1 cellular context compared by ENCODE assay signal in the genomic region with DNA sequence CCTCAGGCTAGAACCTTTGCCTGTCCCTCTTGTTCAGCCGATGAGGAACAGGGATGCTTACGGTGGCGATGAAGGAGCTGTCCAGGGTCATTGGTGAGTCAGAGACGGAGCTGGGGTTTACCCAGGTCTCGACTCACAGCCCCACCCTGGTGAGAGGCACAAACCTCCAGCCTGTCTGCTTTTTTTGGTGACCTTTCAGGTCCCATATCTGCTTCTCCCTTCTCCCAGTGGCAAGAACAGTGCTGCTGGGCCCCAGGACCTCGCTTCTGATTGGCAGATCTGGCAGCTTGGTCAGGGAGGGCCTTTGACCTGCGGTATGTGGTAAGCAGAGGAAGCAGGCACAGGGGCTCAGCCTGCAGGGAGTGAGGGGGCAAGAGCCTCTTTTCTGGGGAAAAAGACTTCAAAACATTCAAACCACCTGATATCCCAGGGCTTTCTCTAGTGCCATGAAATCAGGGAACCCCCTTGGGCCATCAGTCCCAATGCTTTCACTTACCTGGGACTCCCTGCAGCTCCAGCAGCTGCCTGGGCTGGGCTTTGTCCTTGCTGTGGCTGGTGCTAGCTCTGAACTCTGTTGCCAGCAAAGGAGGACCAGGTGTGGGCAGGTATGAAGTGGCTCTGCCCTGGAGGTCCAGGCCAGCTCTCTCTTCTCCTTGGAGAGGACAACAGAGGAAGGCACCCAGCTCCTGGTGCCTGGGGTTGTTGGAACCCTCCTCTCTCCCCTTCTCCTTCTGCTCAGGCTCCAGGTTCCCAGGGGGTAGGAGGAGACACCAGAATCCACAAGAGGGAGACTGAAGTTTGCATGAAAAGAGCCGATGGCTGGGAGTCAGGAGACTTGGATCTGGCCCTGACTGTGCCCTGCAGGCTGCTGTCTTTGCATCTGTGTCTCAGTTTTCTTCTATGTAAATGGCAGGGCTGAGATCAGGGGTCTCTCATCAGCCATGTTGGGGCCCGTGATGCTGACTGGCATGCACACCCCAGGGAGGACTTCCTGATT.
TF ChIP-seq lines count a peak whose summit lies in the region.

No MANE protein-coding gene starts in this region.

TF ChIP-seq in HepG2, 621 proteins besides CTCF, POLR2A, EP300 and RAD21 (continued from another document):
- TF ChIP-seq, protein P1, sequence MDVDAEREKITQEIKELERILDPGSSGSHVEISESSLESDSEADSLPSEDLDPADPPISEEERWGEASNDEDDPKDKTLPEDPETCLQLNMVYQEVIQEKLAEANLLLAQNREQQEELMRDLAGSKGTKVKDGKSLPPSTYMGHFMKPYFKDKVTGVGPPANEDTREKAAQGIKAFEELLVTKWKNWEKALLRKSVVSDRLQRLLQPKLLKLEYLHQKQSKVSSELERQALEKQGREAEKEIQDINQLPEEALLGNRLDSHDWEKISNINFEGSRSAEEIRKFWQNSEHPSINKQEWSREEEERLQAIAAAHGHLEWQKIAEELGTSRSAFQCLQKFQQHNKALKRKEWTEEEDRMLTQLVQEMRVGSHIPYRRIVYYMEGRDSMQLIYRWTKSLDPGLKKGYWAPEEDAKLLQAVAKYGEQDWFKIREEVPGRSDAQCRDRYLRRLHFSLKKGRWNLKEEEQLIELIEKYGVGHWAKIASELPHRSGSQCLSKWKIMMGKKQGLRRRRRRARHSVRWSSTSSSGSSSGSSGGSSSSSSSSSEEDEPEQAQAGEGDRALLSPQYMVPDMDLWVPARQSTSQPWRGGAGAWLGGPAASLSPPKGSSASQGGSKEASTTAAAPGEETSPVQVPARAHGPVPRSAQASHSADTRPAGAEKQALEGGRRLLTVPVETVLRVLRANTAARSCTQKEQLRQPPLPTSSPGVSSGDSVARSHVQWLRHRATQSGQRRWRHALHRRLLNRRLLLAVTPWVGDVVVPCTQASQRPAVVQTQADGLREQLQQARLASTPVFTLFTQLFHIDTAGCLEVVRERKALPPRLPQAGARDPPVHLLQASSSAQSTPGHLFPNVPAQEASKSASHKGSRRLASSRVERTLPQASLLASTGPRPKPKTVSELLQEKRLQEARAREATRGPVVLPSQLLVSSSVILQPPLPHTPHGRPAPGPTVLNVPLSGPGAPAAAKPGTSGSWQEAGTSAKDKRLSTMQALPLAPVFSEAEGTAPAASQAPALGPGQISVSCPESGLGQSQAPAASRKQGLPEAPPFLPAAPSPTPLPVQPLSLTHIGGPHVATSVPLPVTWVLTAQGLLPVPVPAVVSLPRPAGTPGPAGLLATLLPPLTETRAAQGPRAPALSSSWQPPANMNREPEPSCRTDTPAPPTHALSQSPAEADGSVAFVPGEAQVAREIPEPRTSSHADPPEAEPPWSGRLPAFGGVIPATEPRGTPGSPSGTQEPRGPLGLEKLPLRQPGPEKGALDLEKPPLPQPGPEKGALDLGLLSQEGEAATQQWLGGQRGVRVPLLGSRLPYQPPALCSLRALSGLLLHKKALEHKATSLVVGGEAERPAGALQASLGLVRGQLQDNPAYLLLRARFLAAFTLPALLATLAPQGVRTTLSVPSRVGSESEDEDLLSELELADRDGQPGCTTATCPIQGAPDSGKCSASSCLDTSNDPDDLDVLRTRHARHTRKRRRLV (CRISPR knock-in tag; IDR thresholded peaks at IDR 0.05), result no peak
- TF ChIP-seq ZNF407 (CRISPR knock-in tag; IDR thresholded peaks at IDR 0.05; ENCODE audit: not compliant biosample characterization) (peak; percentile 29), E2F5 (CRISPR knock-in tag; conservative IDR thresholded peaks at IDR 0.05) (no peak), SMARCC2 (IDR thresholded peaks at IDR 0.05) (no peak), REST (IDR thresholded peaks at IDR 0.05; ENCODE audit: borderline replicate concordance in 1 of 2, low read depth in 1 of 2, low read length in 2 of 2) (peak; percentile 35 to 82), MED8 (CRISPR knock-in tag; IDR thresholded peaks at IDR 0.05; ENCODE audit: insufficient replicate concordance) (no peak), ZNF607 (CRISPR knock-in tag; IDR thresholded peaks at IDR 0.05; ENCODE audit: borderline replicate concordance) (no peak), HNRNPLL (IDR thresholded peaks at IDR 0.05; ENCODE audit: low read depth, low read length, poor library complexity, severe bottlenecking) (no peak), ZNF503 (CRISPR knock-in tag; IDR thresholded peaks at IDR 0.05) (no peak), GPBP1L1 (CRISPR knock-in tag; IDR thresholded peaks at IDR 0.05) (no peak), ZNF431 (CRISPR knock-in tag; IDR thresholded peaks at IDR 0.05; ENCODE audit: borderline replicate concordance, low read depth) (no peak), ZNF337 (CRISPR knock-in tag; IDR thresholded peaks at IDR 0.05; ENCODE audit: borderline replicate concordance, low read depth) (no peak)
- TF ChIP-seq, protein P2, sequence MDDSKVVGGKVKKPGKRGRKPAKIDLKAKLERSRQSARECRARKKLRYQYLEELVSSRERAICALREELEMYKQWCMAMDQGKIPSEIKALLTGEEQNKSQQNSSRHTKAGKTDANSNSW (CRISPR knock-in tag; IDR thresholded peaks at IDR 0.05; ENCODE audit: borderline replicate concordance), result no peak
- TF ChIP-seq, protein P3, sequence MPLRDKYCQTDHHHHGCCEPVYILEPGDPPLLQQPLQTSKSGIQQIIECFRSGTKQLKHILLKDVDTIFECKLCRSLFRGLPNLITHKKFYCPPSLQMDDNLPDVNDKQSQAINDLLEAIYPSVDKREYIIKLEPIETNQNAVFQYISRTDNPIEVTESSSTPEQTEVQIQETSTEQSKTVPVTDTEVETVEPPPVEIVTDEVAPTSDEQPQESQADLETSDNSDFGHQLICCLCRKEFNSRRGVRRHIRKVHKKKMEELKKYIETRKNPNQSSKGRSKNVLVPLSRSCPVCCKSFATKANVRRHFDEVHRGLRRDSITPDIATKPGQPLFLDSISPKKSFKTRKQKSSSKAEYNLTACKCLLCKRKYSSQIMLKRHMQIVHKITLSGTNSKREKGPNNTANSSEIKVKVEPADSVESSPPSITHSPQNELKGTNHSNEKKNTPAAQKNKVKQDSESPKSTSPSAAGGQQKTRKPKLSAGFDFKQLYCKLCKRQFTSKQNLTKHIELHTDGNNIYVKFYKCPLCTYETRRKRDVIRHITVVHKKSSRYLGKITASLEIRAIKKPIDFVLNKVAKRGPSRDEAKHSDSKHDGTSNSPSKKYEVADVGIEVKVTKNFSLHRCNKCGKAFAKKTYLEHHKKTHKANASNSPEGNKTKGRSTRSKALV (CRISPR knock-in tag; IDR thresholded peaks at IDR 0.05), result no peak
TF ChIP-seq in HepG2: peak in this region for 12.
